Comparison of ENCODE assay signal across 1 cellular context in the genomic region with DNA sequence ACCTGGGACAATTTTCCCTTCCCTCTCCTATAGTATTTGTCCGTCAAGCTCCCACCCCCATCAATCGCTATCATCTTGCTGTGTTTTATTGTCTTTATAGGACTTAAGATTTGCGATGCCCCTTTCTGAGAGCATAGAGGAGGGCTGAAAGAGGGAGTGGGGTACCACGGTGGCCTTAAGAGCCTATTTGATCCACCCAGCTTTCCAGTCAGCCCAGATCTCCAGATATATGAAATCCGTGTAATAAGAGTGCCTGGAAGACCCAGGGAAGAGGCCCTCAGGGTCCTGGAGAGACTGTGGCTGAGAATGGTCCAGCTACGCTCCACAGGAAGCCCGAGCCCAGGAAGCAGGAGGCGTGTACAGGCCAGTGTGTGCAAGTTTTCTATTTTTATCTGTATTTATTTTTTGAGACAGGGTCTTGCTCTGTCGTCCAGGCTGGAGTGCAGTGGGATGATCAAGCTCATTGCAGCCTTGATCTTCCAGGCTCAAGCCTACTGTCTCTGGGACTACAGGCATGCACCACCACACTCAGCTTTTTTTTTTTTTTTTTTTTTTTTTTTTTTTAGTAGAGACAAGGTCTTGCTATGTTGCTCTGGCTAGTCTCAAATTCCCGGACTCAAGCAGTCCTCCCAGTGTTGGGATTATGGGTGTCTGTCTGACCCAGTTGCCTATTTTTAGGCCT.
TF ChIP-seq lines count a peak whose summit lies in the region.

No MANE protein-coding gene starts in this region.

TF ChIP-seq in IMR-90, 13 proteins besides CTCF, POLR2A, EP300 and RAD21 (continued from another document):
- TF ChIP-seq FOS (IDR thresholded peaks at IDR 0.05; ENCODE audit: low read depth, low read length) = no peak
- TF ChIP-seq, protein P1, sequence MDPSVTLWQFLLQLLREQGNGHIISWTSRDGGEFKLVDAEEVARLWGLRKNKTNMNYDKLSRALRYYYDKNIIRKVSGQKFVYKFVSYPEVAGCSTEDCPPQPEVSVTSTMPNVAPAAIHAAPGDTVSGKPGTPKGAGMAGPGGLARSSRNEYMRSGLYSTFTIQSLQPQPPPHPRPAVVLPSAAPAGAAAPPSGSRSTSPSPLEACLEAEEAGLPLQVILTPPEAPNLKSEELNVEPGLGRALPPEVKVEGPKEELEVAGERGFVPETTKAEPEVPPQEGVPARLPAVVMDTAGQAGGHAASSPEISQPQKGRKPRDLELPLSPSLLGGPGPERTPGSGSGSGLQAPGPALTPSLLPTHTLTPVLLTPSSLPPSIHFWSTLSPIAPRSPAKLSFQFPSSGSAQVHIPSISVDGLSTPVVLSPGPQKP (IDR thresholded peaks at IDR 0.05; ENCODE audit: borderline replicate concordance, low read depth, low read length) = no peak
- no peak for TF ChIP-seq MAZ (IDR thresholded peaks at IDR 0.05; ENCODE audit: borderline replicate concordance, low read depth, low read length)
- TF ChIP-seq RFX5 (IDR thresholded peaks at IDR 0.05; ENCODE audit: low read depth, low read length) = no peak
- no peak for TF ChIP-seq CHD1 (IDR thresholded peaks at IDR 0.05; ENCODE audit: low read depth, low read length)
- TF ChIP-seq NFE2L2 (IDR thresholded peaks at IDR 0.05; ENCODE audit: low read depth, low read length) = no peak
- TF ChIP-seq, protein P2, sequence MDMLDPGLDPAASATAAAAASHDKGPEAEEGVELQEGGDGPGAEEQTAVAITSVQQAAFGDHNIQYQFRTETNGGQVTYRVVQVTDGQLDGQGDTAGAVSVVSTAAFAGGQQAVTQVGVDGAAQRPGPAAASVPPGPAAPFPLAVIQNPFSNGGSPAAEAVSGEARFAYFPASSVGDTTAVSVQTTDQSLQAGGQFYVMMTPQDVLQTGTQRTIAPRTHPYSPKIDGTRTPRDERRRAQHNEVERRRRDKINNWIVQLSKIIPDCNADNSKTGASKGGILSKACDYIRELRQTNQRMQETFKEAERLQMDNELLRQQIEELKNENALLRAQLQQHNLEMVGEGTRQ (IDR thresholded peaks at IDR 0.05; ENCODE audit: low read depth, low read length) = no peak
- no peak for TF ChIP-seq MXI1 (IDR thresholded peaks at IDR 0.05; ENCODE audit: borderline replicate concordance, low read depth, low read length)
- TF ChIP-seq MAFK (IDR thresholded peaks at IDR 0.05; ENCODE audit: low read depth, low read length) = no peak
- no peak for TF ChIP-seq BHLHE40 (IDR thresholded peaks at IDR 0.05; ENCODE audit: low read depth, low read length)
- TF ChIP-seq CEBPB (IDR thresholded peaks at IDR 0.05; ENCODE audit: low read depth, low read length) = no peak
- no peak for TF ChIP-seq RCOR1 (IDR thresholded peaks at IDR 0.05; ENCODE audit: insufficient replicate concordance, low read length)
